In genomic region chr3:65971281-65972252, GRCh38 we compare ENCODE assay signal across 20 cellular contexts.
DNase-seq lines count a peak whose midpoint lies in the region; ATAC-seq, FAIRE-seq and TF ChIP-seq lines count a peak whose summit lies in the region.
"Had no signal": no experiment of that assay in that cellular context is flagged by ENCODE, and none has a peak within 500 bp of the region (broad histone marks: within the 10 kb centered on the region; RNA-seq: fewer than 3 reads in every experiment).

No MANE protein-coding gene starts in this region.

- H2BK120ac ChIP-seq in mesenchymal stem cell (ENCODE audit: low read depth, low read length): no peak overlapping the region

- no peak overlapping the region for H4K91ac ChIP-seq in mesenchymal stem cell (ENCODE audit: low read length)

- CTCF ChIA-PET in HepG2 (lab: Yijun Ruan, JAX; ENCODE audit: low intra/inter-chr PET ratio, low total read pairs): no interaction called here
- CTCF ChIA-PET in CD4-positive, alpha-beta memory T cell (lab: Charles Lee; ENCODE audit: partially characterized antibody): no interaction called here

- peak in 3 of 4 donors; percentile 22 to 54 (median 53) for ATAC-seq in right lobe of liver
- ATAC-seq in HepG2: no peak; the same call in 2 of the 3 replicates
- no peak for ATAC-seq in upper lobe of right lung
- ATAC-seq: stimulated activated naive B cell treated with anti-CD40 and anti-IgM and Interleukin-4, amounts not matched to agents 10 μg/mL and 1 μg/mL and 100 μg/mL, for 72 hours had no signal

- H2AFZ ChIP-seq in HepG2 (ENCODE audit: low read length) (no peak overlapping the region), astrocyte (ENCODE audit: low read depth, low read length) (no peak overlapping the region), mesenchymal stem cell (ENCODE audit: low read depth, low read length) (no peak overlapping the region)

- 59% methylated on average over 7 of the region's 7 CpGs for WGBS in right lobe of liver (ENCODE audit: insufficient coverage, low coverage, low lambda C conversion rate, missing lambda C conversion rate)
- 78% methylated on average over 7 of the region's 7 CpGs for WGBS in HepG2 (ENCODE audit: low lambda C conversion rate)
- 47% methylated on average over 7 of the region's 7 CpGs for WGBS in mesenchymal stem cell

- TF ChIP-seq RAD21 in HepG2 (CRISPR knock-in tag; IDR thresholded peaks at IDR 0.05): no peak

- H3K4me3 Mint-ChIP-seq in astrocyte (ENCODE audit: unreplicated experiment): no peak overlapping the region
- H3K4me3 Mint-ChIP-seq in CD4-positive, alpha-beta memory T cell: no peak overlapping the region
- H3K4me3 Mint-ChIP-seq: activated T-helper 1 cell treated with anti-CD3 and anti-CD28 coated beads, Interleukin-12 subunit alpha, Interleukin-12 subunit beta, Interleukin-2, Interleukin-4 antibody, amounts not matched to agents 30 ng/mL and 10 ng/mL and 1 ng/mL, durations not matched to agents 14 hours and 24 hours and 36 hours; stimulated activated naive B cell treated with anti-CD40 and anti-IgM and Interleukin-4, amounts not matched to agents 10 μg/mL and 1 μg/mL and 100 μg/mL, for 72 hours; T-helper 2 cell treated with Interferon-gamma antibody and Interleukin-4, amounts not matched to agents 5 μg/mL and 100 μg/mL, for 36 hours had no signal

- H3K23ac ChIP-seq in mesenchymal stem cell (ENCODE audit: low read length in 2 of 2): no peak overlapping the region

- in situ Hi-C loops in HepG2 (cut with HindIII; ENCODE audit: extremely low pct_ligation_motif_present, low pct_unique_long_range_greater_than_20kb): no loop called here

- H4K8ac ChIP-seq in mesenchymal stem cell (ENCODE audit: low read length): no peak overlapping the region

- H2BK15ac ChIP-seq in mesenchymal stem cell (ENCODE audit: low read depth, poor library complexity, severe bottlenecking): no peak overlapping the region

- H3K4me1 ChIP-seq in right lobe of liver (no peaks in the 10 kb centered on the region), HepG2 (ENCODE audit: insufficient read depth, low read length) (peaks cover 13% of the 10 kb centered on the region), astrocyte (ENCODE audit: insufficient read depth, low read length) (peaks cover 4% of the 10 kb centered on the region), mesenchymal stem cell (ENCODE audit: control insufficient read depth, insufficient read depth, low read depth, low read length) (peaks cover 2% of the 10 kb centered on the region), upper lobe of right lung (peaks cover 7% of the 10 kb centered on the region)
- no peaks in the 10 kb centered on the region for H3K4me1 ChIP-seq in CD4-positive, alpha-beta memory T cell (ENCODE audit: insufficient read depth, low read length)
- H3K4me1 ChIP-seq: adrenal gland, uterus had no signal

- H3K36me3 ChIP-seq in right lobe of liver: no peaks in the 10 kb centered on the region
- peaks cover 0 to 11% of the 10 kb centered on the region in 2 experiments; a peak in 3 of 5 replicates for H3K36me3 ChIP-seq in HepG2 (replicated peaks in 1 of 2; ENCODE audit: control insufficient read depth in 1 of 2, insufficient read depth in 2 of 2, low read length in 2 of 2)
- H3K36me3 ChIP-seq in astrocyte (ENCODE audit: insufficient read depth, low read length): no peaks in the 10 kb centered on the region
- H3K36me3 ChIP-seq in mesenchymal stem cell (ENCODE audit: control insufficient read depth in 1 of 2, insufficient read depth in 2 of 2, low read depth in 1 of 2, low read length in 2 of 2): peaks cover 0 to 3% of the 10 kb centered on the region in 2 experiments
- no peaks in the 10 kb centered on the region for H3K36me3 ChIP-seq in upper lobe of right lung
- no peaks in the 10 kb centered on the region for H3K36me3 ChIP-seq in CD4-positive, alpha-beta memory T cell (ENCODE audit: insufficient read depth, low read length)
- H3K36me3 ChIP-seq: adrenal gland, uterus had no signal

- H3K27me3 ChIP-seq in right lobe of liver (no peaks in the 10 kb centered on the region), HepG2 (ENCODE audit: control insufficient read depth in 1 of 2, insufficient read depth in 2 of 2, low read length in 2 of 2) (no peaks in the 10 kb centered on the region), astrocyte (ENCODE audit: insufficient read depth, low read length) (no peaks in the 10 kb centered on the region), mesenchymal stem cell (ENCODE audit: control insufficient read depth in 1 of 2, insufficient read depth in 1 of 2, low read length in 2 of 2) (no peaks in the 10 kb centered on the region), upper lobe of right lung (no peaks in the 10 kb centered on the region)
- no peaks in the 10 kb centered on the region for H3K27me3 ChIP-seq in CD4-positive, alpha-beta memory T cell (ENCODE audit: insufficient read depth, low read length)
- H3K27me3 ChIP-seq: adrenal gland, uterus had no signal

- no peaks in the 10 kb centered on the region for H3K27me3 Mint-ChIP-seq in astrocyte (ENCODE audit: low read depth, unreplicated experiment)
- H3K27me3 Mint-ChIP-seq in CD4-positive, alpha-beta memory T cell: peaks cover 1 to 2% of the 10 kb centered on the region in 2 donors
- H3K27me3 Mint-ChIP-seq: stimulated activated naive B cell treated with anti-CD40 and anti-IgM and Interleukin-4, amounts not matched to agents 10 μg/mL and 1 μg/mL and 100 μg/mL, for 72 hours had no signal

- H3K4me2 ChIP-seq in HepG2 (ENCODE audit: low read depth, low read length) (no peak overlapping the region), astrocyte (ENCODE audit: low read length) (peak overlapping the region; percentile 21), mesenchymal stem cell (ENCODE audit: low read length, poor library complexity, severe bottlenecking) (no peak overlapping the region)
- H3K4me2 ChIP-seq: KMS-11 had no signal

- H3K9me3 ChIP-seq in right lobe of liver (no peaks in the 10 kb centered on the region), HepG2 (ENCODE audit: low read length) (no peaks in the 10 kb centered on the region), astrocyte (ENCODE audit: insufficient read depth, low read depth, low read length) (no peaks in the 10 kb centered on the region), mesenchymal stem cell (ENCODE audit: control insufficient read depth, low read length) (no peaks in the 10 kb centered on the region), upper lobe of right lung (no peaks in the 10 kb centered on the region)
- H3K9me3 ChIP-seq in CD4-positive, alpha-beta memory T cell (ENCODE audit: control insufficient read depth in 1 of 2, low read length in 2 of 2): no peaks in the 10 kb centered on the region
- H3K9me3 ChIP-seq: adrenal gland, uterus had no signal

- TF ChIP-seq EP300 in HepG2 (IDR thresholded peaks at IDR 0.05; ENCODE audit: low read depth in 2 of 2, low read length in 2 of 2) (no peak), HepG2 (CRISPR knock-in tag; IDR thresholded peaks at IDR 0.05; ENCODE audit: borderline replicate concordance) (no peak)

- peak overlapping the region; percentile 67 for H2AK5ac ChIP-seq in mesenchymal stem cell (ENCODE audit: low read length, severe bottlenecking)

- no peak for TF ChIP-seq CTCF in right lobe of liver (IDR thresholded peaks at IDR 0.05)
- no peak for TF ChIP-seq CTCF in HepG2 (CRISPR knock-in tag; IDR thresholded peaks at IDR 0.05)
- no peak for TF ChIP-seq CTCF in astrocyte (IDR thresholded peaks at IDR 0.05; ENCODE audit: insufficient read depth, low read depth, low read length)
- TF ChIP-seq CTCF in upper lobe of right lung (IDR thresholded peaks at IDR 0.05): no peak

- H3K18ac ChIP-seq in mesenchymal stem cell (ENCODE audit: low read depth in 1 of 2, low read length in 2 of 2): peak overlapping the region in 1 of 2 experiments; percentile 11

- no TSS peak for BruUV-seq in HepG2 (replicated peaks; lab: Mats Ljungman, UMichigan)

- H3K27ac ChIP-seq in right lobe of liver (no peak overlapping the region), HepG2 (ENCODE audit: extremely low read length, insufficient read depth, low read length) (no peak overlapping the region), astrocyte (ENCODE audit: low read depth, low read length) (no peak overlapping the region), mesenchymal stem cell (ENCODE audit: low read length, poor library complexity, severe bottlenecking) (no peak overlapping the region), upper lobe of right lung (peak overlapping the region; percentile 6)
- no peak overlapping the region for H3K27ac ChIP-seq in CD4-positive, alpha-beta memory T cell (ENCODE audit: low read depth, low read length)
- H3K27ac ChIP-seq: adrenal gland, KMS-11, uterus had no signal

- H3K4me1 Mint-ChIP-seq in astrocyte (ENCODE audit: low read depth, unreplicated experiment): peaks cover 17% of the 10 kb centered on the region
- no peaks in the 10 kb centered on the region for H3K4me1 Mint-ChIP-seq in CD4-positive, alpha-beta memory T cell
- H3K4me1 Mint-ChIP-seq: stimulated activated naive B cell treated with anti-CD40 and anti-IgM and Interleukin-4, amounts not matched to agents 10 μg/mL and 1 μg/mL and 100 μg/mL, for 72 hours had no signal

- no peak overlapping the region for H3K14ac ChIP-seq in mesenchymal stem cell (ENCODE audit: low read length in 2 of 2)

- POLR2A ChIA-PET in HepG2 (lab: Yijun Ruan, JAX): no interaction called here
- POLR2A ChIA-PET in CD4-positive, alpha-beta memory T cell (lab: Charles Lee; ENCODE audit: partially characterized antibody): no interaction called here

- no peak overlapping the region for H3K4me3 ChIP-seq in right lobe of liver
- H3K4me3 ChIP-seq in HepG2 (replicated peaks in 1 of 3; ENCODE audit: insufficient read depth in 1 of 3, low read depth in 2 of 3, low read length in 3 of 3): no peak overlapping the region
- H3K4me3 ChIP-seq in astrocyte (ENCODE audit: insufficient read depth, low read depth, low read length): no peak overlapping the region
- no peak overlapping the region for H3K4me3 ChIP-seq in mesenchymal stem cell (ENCODE audit: insufficient read depth in 1 of 2, low read depth in 1 of 2, low read length in 2 of 2)
- H3K4me3 ChIP-seq in upper lobe of right lung: no peak overlapping the region
- no peak overlapping the region for H3K4me3 ChIP-seq in CD4-positive, alpha-beta memory T cell (ENCODE audit: low read length in 2 of 2)
- H3K4me3 ChIP-seq: adrenal gland, uterus had no signal

- H3K4ac ChIP-seq in mesenchymal stem cell (ENCODE audit: low read depth in 1 of 2, low read length in 2 of 2): no peak overlapping the region

- H3K79me2 ChIP-seq in HepG2 (ENCODE audit: insufficient read depth, low read length) (peaks cover 74% of the 10 kb centered on the region), astrocyte (ENCODE audit: insufficient read depth, low read length) (peaks cover 11% of the 10 kb centered on the region)

- H3K27ac Mint-ChIP-seq in astrocyte (ENCODE audit: unreplicated experiment): no peak overlapping the region
- H3K27ac Mint-ChIP-seq in CD4-positive, alpha-beta memory T cell: no peak overlapping the region
- H3K27ac Mint-ChIP-seq: activated T-helper 1 cell treated with anti-CD3 and anti-CD28 coated beads, Interleukin-12 subunit alpha, Interleukin-12 subunit beta, Interleukin-2, Interleukin-4 antibody, amounts not matched to agents 30 ng/mL and 10 ng/mL and 1 ng/mL, durations not matched to agents 14 hours and 24 hours and 36 hours; stimulated activated naive B cell treated with anti-CD40 and anti-IgM and Interleukin-4, amounts not matched to agents 10 μg/mL and 1 μg/mL and 100 μg/mL, for 72 hours; T-helper 2 cell treated with Interferon-gamma antibody and Interleukin-4, amounts not matched to agents 5 μg/mL and 100 μg/mL, for 36 hours had no signal

- H4K20me1 ChIP-seq in HepG2 (ENCODE audit: insufficient read depth, low read length) (peaks cover 14% of the 10 kb centered on the region; the same call in 1 of the 2 replicates), astrocyte (ENCODE audit: insufficient read depth, low read length) (peaks cover 4% of the 10 kb centered on the region)

- H2BK5ac ChIP-seq in mesenchymal stem cell (ENCODE audit: low read depth, low read length, poor library complexity, severe bottlenecking): no peak overlapping the region

- H2BK12ac ChIP-seq in mesenchymal stem cell (ENCODE audit: low read length in 2 of 2): peak overlapping the region in 1 of 2 experiments; percentile 31

- TF ChIP-seq POLR2A in right lobe of liver (IDR thresholded peaks at IDR 0.05) (no peak), HepG2 (IDR thresholded peaks at IDR 0.05; ENCODE audit: insufficient read depth in 1 of 2, low read depth in 2 of 2, low read length in 2 of 2) (no peak)

- no peaks in the 10 kb centered on the region for H3K36me3 Mint-ChIP-seq in astrocyte (ENCODE audit: low read depth, unreplicated experiment)
- H3K36me3 Mint-ChIP-seq in CD4-positive, alpha-beta memory T cell: no peaks in the 10 kb centered on the region
- H3K36me3 Mint-ChIP-seq: stimulated activated naive B cell treated with anti-CD40 and anti-IgM and Interleukin-4, amounts not matched to agents 10 μg/mL and 1 μg/mL and 100 μg/mL, for 72 hours had no signal

- H3K9me3 Mint-ChIP-seq in astrocyte (ENCODE audit: unreplicated experiment): no peaks in the 10 kb centered on the region
- peaks cover 0 to 5% (median under 1%) of the 10 kb centered on the region in 8 donors for H3K9me3 Mint-ChIP-seq in CD4-positive, alpha-beta memory T cell
- H3K9me3 Mint-ChIP-seq: activated T-helper 1 cell treated with anti-CD3 and anti-CD28 coated beads, Interleukin-12 subunit alpha, Interleukin-12 subunit beta, Interleukin-2, Interleukin-4 antibody, amounts not matched to agents 30 ng/mL and 10 ng/mL and 1 ng/mL, durations not matched to agents 14 hours and 24 hours and 36 hours; T-helper 2 cell treated with Interferon-gamma antibody and Interleukin-4, amounts not matched to agents 5 μg/mL and 100 μg/mL, for 36 hours had no signal

- H3K9ac ChIP-seq in HepG2 (ENCODE audit: insufficient read depth, low read depth, low read length): no peak overlapping the region
- no peak overlapping the region for H3K9ac ChIP-seq in astrocyte (ENCODE audit: low read length)
- peak overlapping the region; percentile 5 for H3K9ac ChIP-seq in mesenchymal stem cell (ENCODE audit: low read length)
- H3K9ac ChIP-seq: KMS-11 had no signal

- intact Hi-C loops in right lobe of liver (cut with DNase I): no loop called here
- intact Hi-C loops in HepG2 (cut with micrococcal nuclease; ENCODE audit: unreplicated experiment): no loop called here
- intact Hi-C loops in upper lobe of right lung (cut with DNase I): no loop called here
- intact Hi-C loops in CD4-positive, alpha-beta memory T cell (cut with micrococcal nuclease): no loop called here

- H3K79me1 ChIP-seq in mesenchymal stem cell (replicated peaks; ENCODE audit: low read length, poor library complexity, severe bottlenecking): peaks cover 29% of the 10 kb centered on the region

- FAIRE-seq in HepG2 (lab: Jason Lieb, UNC) (no peak), astrocyte (lab: Jason Lieb, UNC) (peak; percentile 68)
- FAIRE-seq: colon, frontal cortex had no signal

- DNase-seq in right lobe of liver: no peak
- DNase-seq in HepG2 (ENCODE audit: low spot score): no peak
- DNase-seq in astrocyte (ENCODE audit: low read depth): no peak
- no peak for DNase-seq in mesenchymal stem cell
- DNase-seq in upper lobe of right lung: no peak
- no peak for DNase-seq in activated T-cell treated with anti-CD3 and anti-CD28 coated beads for 4 hours
- no peak for DNase-seq in CD4-positive, alpha-beta memory T cell
- no peak for DNase-seq in activated naive CD4-positive, alpha-beta T cell treated with anti-CD3 and anti-CD28 coated beads, Interleukin-2, amount 50 U/mL, for 16 hours
- DNase-seq: activated CD4-positive, alpha-beta T cell treated with anti-CD3 and anti-CD28 coated beads, Interleukin-2, amount 50 U/mL, for 48 hours; adrenal gland; NCI-H1105 treated with DMSO at 0.1 percent for 48 hours; NCI-H226; SIG-M5; stimulated activated naive B cell treated with anti-CD40 and anti-IgM and Interleukin-4, amounts not matched to agents 10 μg/mL and 1 μg/mL and 100 μg/mL, for 72 hours; uterus had no signal

Comparison
In these comparisons a context has a peak if more than half of its experiments do, and no peak if none do; other contexts are left out.
1. ATAC-seq: peak in right lobe of liver (3 of 4); none in HepG2 (single experiment) and upper lobe of right lung (single experiment).